1 cellular context compared by ENCODE assay signal in genomic region chr3:100605358-100605757, GRCh38.
TF ChIP-seq lines count a peak whose summit lies in the region.

No MANE protein-coding gene starts in this region.

TF ChIP-seq in WTC11, 78 proteins besides CTCF, POLR2A, EP300 and RAD21 (continued from another document):
- TF ChIP-seq ERG (CRISPR knock-in tag; IDR thresholded peaks at IDR 0.05): no peak
- no peak for TF ChIP-seq CREB1 (CRISPR knock-in tag; IDR thresholded peaks at IDR 0.05)
- TF ChIP-seq PRDM15 (CRISPR knock-in tag; IDR thresholded peaks at IDR 0.05): no peak
- TF ChIP-seq USF1 (CRISPR knock-in tag; IDR thresholded peaks at IDR 0.05): no peak
- TF ChIP-seq MXD4 (CRISPR knock-in tag; IDR thresholded peaks at IDR 0.05; ENCODE audit: borderline replicate concordance): no peak
- no peak for TF ChIP-seq TEAD4 (CRISPR knock-in tag; IDR thresholded peaks at IDR 0.05)
- TF ChIP-seq ZNF416 (CRISPR knock-in tag; IDR thresholded peaks at IDR 0.05): no peak
- TF ChIP-seq ELF4 (CRISPR knock-in tag; IDR thresholded peaks at IDR 0.05; ENCODE audit: low read depth): no peak
- no peak for TF ChIP-seq USF2 (CRISPR knock-in tag; IDR thresholded peaks at IDR 0.05)
